Comparison of ENCODE assay signal across 7 cellular contexts in genomic region chr1:77533660-77534295, GRCh38.
A peak's percentile ranks its signal among the peaks of the same experiment; 100 is the strongest.
DNase-seq lines count a peak whose midpoint lies in the region; ATAC-seq and TF ChIP-seq lines count a peak whose summit lies in the region.

No MANE protein-coding gene starts in this region.

- POLR2A ChIA-PET in IMR-90 (lab: Charles Lee; ENCODE audit: unreplicated experiment): interaction anchor here (0.6 to 0.7 kb wide), 3 partner anchors 22 to 390 kb away, joined by 6 to 23 read pairs (median 7); no protein-coding TSS in a partner anchor
- POLR2A ChIA-PET in SK-N-SH (lab: Yijun Ruan, JAX): no interaction called here

- no peak overlapping the region for H3K56ac ChIP-seq in IMR-90 (ENCODE audit: extremely low read depth, insufficient read depth, low read length)

- H2BK20ac ChIP-seq in IMR-90 (ENCODE audit: low read depth, low read length): peak overlapping the region; percentile 99

- H3F3A ChIP-seq in SK-N-SH (replicated peaks; ENCODE audit: insufficient read depth): peaks cover 34% of the 10 kb centered on the region

- H3K4me3 ChIP-seq in GM12875 (ENCODE audit: low read depth, low read length): no peak overlapping the region
- H3K4me3 ChIP-seq in IMR-90 (ENCODE audit: insufficient read depth, low read depth, low read length): no peak overlapping the region
- no peak overlapping the region; a peak in 1 of 4 replicates for H3K4me3 ChIP-seq in SK-N-SH (ENCODE audit: low read depth in 2 of 2, low read length in 1 of 2)
- H3K4me3 ChIP-seq in upper lobe of right lung: no peak overlapping the region

- DNase-seq in IMR-90: peak; percentile 75
- DNase-seq in SK-N-SH: peak; percentile 81
- peak; percentile 71 for DNase-seq in activated naive CD4-positive, alpha-beta T cell treated with anti-CD3 and anti-CD28 coated beads, Interleukin-2, amount 10 ng/mL, durations not matched to agents 7 days and 5 days
- peak; percentile 86 for DNase-seq in globus pallidus (ENCODE audit: low spot score)
- DNase-seq in pons (ENCODE audit: low spot score): peak; percentile 89
- no peak for DNase-seq in upper lobe of right lung

- peak overlapping the region; percentile 95 for H2BK120ac ChIP-seq in IMR-90 (ENCODE audit: low read depth, low read length)

- dilution Hi-C loops in IMR-90 (cut with HindIII; ENCODE audit: low sequenced_read_pairs, unreplicated experiment): no loop called here

- H3K9me3 ChIP-seq in IMR-90 (ENCODE audit: control insufficient read depth, insufficient read depth, low read length) (no peaks in the 10 kb centered on the region), SK-N-SH (no peaks in the 10 kb centered on the region), upper lobe of right lung (no peaks in the 10 kb centered on the region)

- no peak for TF ChIP-seq EP300 in SK-N-SH (IDR thresholded peaks at IDR 0.05; ENCODE audit: borderline replicate concordance in 1 of 2, low read depth in 1 of 2, low read length in 1 of 2)

- peaks cover 23% of the 10 kb centered on the region for H3K9me1 ChIP-seq in IMR-90 (ENCODE audit: insufficient read depth, low read length)

- H3K9me2 ChIP-seq in SK-N-SH: no peaks in the 10 kb centered on the region

- peak; percentile 50; the same call in 1 of the 2 replicates for ATAC-seq in IMR-90 (ENCODE audit: low read depth)
- peak; percentile 75 for ATAC-seq in upper lobe of right lung

- TF ChIP-seq CTCF in GM12875 (IDR thresholded peaks at IDR 0.05; ENCODE audit: borderline replicate concordance, insufficient read depth, low read depth, low read length) (peak; percentile 77), IMR-90 (conservative IDR thresholded peaks at IDR 0.05; ENCODE audit: low read depth, low read length) (peak; percentile 80), SK-N-SH (IDR thresholded peaks at IDR 0.05) (peak; percentile 85), upper lobe of right lung (IDR thresholded peaks at IDR 0.05) (peak; percentile 88)

- H3K4ac ChIP-seq in IMR-90 (ENCODE audit: low read depth, low read length): peak overlapping the region; percentile 98

- H4K20me1 ChIP-seq in IMR-90 (ENCODE audit: insufficient read depth, low read length) (no peaks in the 10 kb centered on the region), SK-N-SH (ENCODE audit: insufficient read depth) (no peaks in the 10 kb centered on the region)

- no peaks in the 10 kb centered on the region for H3K27me3 ChIP-seq in IMR-90 (ENCODE audit: control insufficient read depth, insufficient read depth, low read length)
- no peaks in the 10 kb centered on the region for H3K27me3 ChIP-seq in SK-N-SH (ENCODE audit: insufficient read depth)
- H3K27me3 ChIP-seq in upper lobe of right lung: no peaks in the 10 kb centered on the region

- peak overlapping the region; percentile 72; the same call in 2 of the 3 replicates for H2BK15ac ChIP-seq in IMR-90 (ENCODE audit: low read depth, low read length)

- peak overlapping the region; percentile 37 for H3K23ac ChIP-seq in IMR-90 (ENCODE audit: low read depth, low read length)

- peak overlapping the region; percentile 4 for H3K27ac Mint-ChIP-seq in activated naive CD4-positive, alpha-beta T cell treated with anti-CD3 and anti-CD28 coated beads, Interleukin-2, amount 10 ng/mL, durations not matched to agents 7 days and 5 days

- peak overlapping the region; percentile 21; the same call in 1 of the 2 replicates for H3K27ac ChIP-seq in IMR-90 (ENCODE audit: insufficient read depth, low read length)
- peak overlapping the region in 1 of 2 experiments; percentile 17; a peak in 1 of 4 replicates for H3K27ac ChIP-seq in SK-N-SH (ENCODE audit: low read depth in 2 of 2, low read length in 1 of 2)
- H3K27ac ChIP-seq in upper lobe of right lung: no peak overlapping the region

- H3K79me1 ChIP-seq in IMR-90 (ENCODE audit: low read depth in 1 of 2, low read length in 2 of 2): peaks cover 4 to 42% of the 10 kb centered on the region in 2 experiments; a peak in 2 of 4 replicates

- CTCF ChIA-PET in IMR-90 (lab: Yijun Ruan, JAX): interaction anchor here (0.6 to 1.8 kb wide), 12 partner anchors 16 to 1204 kb away, joined by 3 to 14 read pairs (median 4); no protein-coding TSS in a partner anchor
- CTCF ChIA-PET in SK-N-SH (lab: Yijun Ruan, JAX): interaction anchor here (0.6 to 2.7 kb wide), 30 partner anchors 9 to 1625 kb away, joined by 3 to 14 read pairs (median 4); partner anchors contain the start of genes AK5 and PIGK
- CTCF ChIA-PET in activated naive CD4-positive, alpha-beta T cell treated with anti-CD3 and anti-CD28 coated beads, Interleukin-2, amount 10 ng/mL, durations not matched to agents 7 days and 5 days (lab: Charles Lee): interaction anchor here (0.6 to 1.9 kb wide), 13 partner anchors 8 to 1520 kb away, joined by 3 to 10 read pairs (median 4); no protein-coding TSS in a partner anchor

- peak overlapping the region; percentile 17 to 96; a peak in 3 of 4 replicates for H4K8ac ChIP-seq in IMR-90 (ENCODE audit: low read depth in 2 of 2, low read length in 2 of 2)

- in situ Hi-C loops in IMR-90 (cut with MboI; ENCODE audit: low sequenced_read_pairs): loop anchor here (5.0 kb wide), 1 partner anchor 381 kb away; no protein-coding TSS in a partner anchor

- peak overlapping the region; percentile 97 for H2AK5ac ChIP-seq in IMR-90 (ENCODE audit: low read depth, low read length)

- H3K4me1 Mint-ChIP-seq in activated naive CD4-positive, alpha-beta T cell treated with anti-CD3 and anti-CD28 coated beads, Interleukin-2, amount 10 ng/mL, durations not matched to agents 7 days and 5 days: peaks cover 4% of the 10 kb centered on the region

- BruUV-seq in IMR-90 (replicated peaks; lab: Mats Ljungman, UMichigan): no TSS peak

- peak overlapping the region; percentile 47 for H2AK9ac ChIP-seq in IMR-90 (replicated peaks; ENCODE audit: low read depth, low read length, poor library complexity)

- TF ChIP-seq RAD21 in IMR-90 (IDR thresholded peaks at IDR 0.05; ENCODE audit: low read length) (peak; percentile 79), SK-N-SH (IDR thresholded peaks at IDR 0.05; ENCODE audit: low read length) (peak; percentile 88)

- H3K4me1 ChIP-seq in IMR-90 (ENCODE audit: control insufficient read depth, insufficient read depth, low read length) (peaks cover 15% of the 10 kb centered on the region), SK-N-SH (ENCODE audit: control insufficient read depth in 1 of 2, insufficient read depth in 2 of 2, low read depth in 1 of 2, low read length in 1 of 2) (peaks cover 0 to 49% of the 10 kb centered on the region in 2 experiments; a peak in 3 of 4 replicates), upper lobe of right lung (peaks cover 3% of the 10 kb centered on the region)

- 20% methylated on average over 1 of the region's 11 CpGs; no CpG with 5 or more reads in 1 of the 2 experiments for WGBS in IMR-90 (ENCODE audit: extremely low coverage in 2 of 2, insufficient read length in 1 of 2), 2 experiments
- WGBS in SK-N-SH (ENCODE audit: low lambda C conversion rate): 40% methylated on average over 11 of the region's 11 CpGs

- H3K9me3 Mint-ChIP-seq in activated naive CD4-positive, alpha-beta T cell treated with anti-CD3 and anti-CD28 coated beads, Interleukin-2, amount 10 ng/mL, durations not matched to agents 7 days and 5 days: peaks cover 3% of the 10 kb centered on the region

- H3K36me3 ChIP-seq in IMR-90 (ENCODE audit: control insufficient read depth, insufficient read depth, low read length): no peaks in the 10 kb centered on the region; the same call in 1 of the 2 replicates
- no peaks in the 10 kb centered on the region for H3K36me3 ChIP-seq in SK-N-SH (replicated peaks in 1 of 2; ENCODE audit: control insufficient read depth in 1 of 2, insufficient read depth in 2 of 2, low read length in 1 of 2)
- H3K36me3 ChIP-seq in upper lobe of right lung: no peaks in the 10 kb centered on the region

- no peak overlapping the region for H3K4me3 Mint-ChIP-seq in activated naive CD4-positive, alpha-beta T cell treated with anti-CD3 and anti-CD28 coated beads, Interleukin-2, amount 10 ng/mL, durations not matched to agents 7 days and 5 days

- intact Hi-C loops in IMR-90 (cut with micrococcal nuclease) (loop anchor here (1.0 to 5.0 kb wide), 4 partner anchors 163 to 385 kb away; partner anchors contain the start of genes AK5 and PIGK), upper lobe of right lung (cut with DNase I) (loop anchor here (10.0 kb wide), 1 partner anchor 379 kb away; no protein-coding TSS in a partner anchor)

- H3K9ac ChIP-seq in IMR-90 (ENCODE audit: low read depth, low read length) (no peak overlapping the region), SK-N-SH (no peak overlapping the region)

- peak overlapping the region; percentile 76 for H2BK5ac ChIP-seq in IMR-90 (ENCODE audit: low read depth, low read length, poor library complexity, severe bottlenecking)

- H3K27me3 Mint-ChIP-seq in activated naive CD4-positive, alpha-beta T cell treated with anti-CD3 and anti-CD28 coated beads, Interleukin-2, amount 10 ng/mL, durations not matched to agents 7 days and 5 days: no peaks in the 10 kb centered on the region

- H2AFZ ChIP-seq in IMR-90 (replicated peaks; ENCODE audit: low read length, poor library complexity) (peak overlapping the region; percentile 82), SK-N-SH (ENCODE audit: low read depth) (peak overlapping the region; percentile 48)

- H3K79me2 ChIP-seq in SK-N-SH (ENCODE audit: insufficient read depth): no peaks in the 10 kb centered on the region

- H4K91ac ChIP-seq in IMR-90 (ENCODE audit: insufficient read depth, low read depth, low read length): peak overlapping the region; percentile 95

- TF ChIP-seq POLR2A in IMR-90 (IDR thresholded peaks at IDR 0.05; ENCODE audit: low read depth, low read length): no peak

- H3K18ac ChIP-seq in IMR-90 (ENCODE audit: low read depth, low read length): peak overlapping the region; percentile 80

- peak overlapping the region; percentile 85 for H4K5ac ChIP-seq in IMR-90 (ENCODE audit: low read depth, low read length)

- no peak overlapping the region for H3K4me2 ChIP-seq in IMR-90 (ENCODE audit: low read depth, low read length)
- H3K4me2 ChIP-seq in SK-N-SH: no peak overlapping the region

- H3K14ac ChIP-seq in IMR-90 (replicated peaks; ENCODE audit: low read depth, low read length): peak overlapping the region; percentile 87

- no peaks in the 10 kb centered on the region for H3K36me3 Mint-ChIP-seq in activated naive CD4-positive, alpha-beta T cell treated with anti-CD3 and anti-CD28 coated beads, Interleukin-2, amount 10 ng/mL, durations not matched to agents 7 days and 5 days

TF ChIP-seq in IMR-90, 13 proteins besides CTCF, POLR2A, EP300 and RAD21:
- TF ChIP-seq SMC3 (IDR thresholded peaks at IDR 0.05; ENCODE audit: low read depth, low read length) (peak; percentile 81), NFE2L2 (IDR thresholded peaks at IDR 0.05; ENCODE audit: low read depth, low read length) (no peak), BHLHE40 (IDR thresholded peaks at IDR 0.05; ENCODE audit: low read depth, low read length) (no peak)

TF ChIP-seq in SK-N-SH, 30 proteins besides CTCF, POLR2A, EP300 and RAD21:
- no peak for TF ChIP-seq MEF2A (IDR thresholded peaks at IDR 0.05; ENCODE audit: borderline replicate concordance, low read depth)
- peak; percentile 85 for TF ChIP-seq SMC3 (IDR thresholded peaks at IDR 0.05; ENCODE audit: low read depth, low read length)
- peak; percentile 15 for TF ChIP-seq CHD2 (IDR thresholded peaks at IDR 0.05; ENCODE audit: low read length, partially characterized antibody)
- TF ChIP-seq NRF1 (IDR thresholded peaks at IDR 0.05; ENCODE audit: low read depth, low read length): no peak
- TF ChIP-seq RXRA (IDR thresholded peaks at IDR 0.05; ENCODE audit: borderline replicate concordance, low read depth): peak; percentile 23; the same call in 1 of the 2 replicates
